In the genomic region with DNA sequence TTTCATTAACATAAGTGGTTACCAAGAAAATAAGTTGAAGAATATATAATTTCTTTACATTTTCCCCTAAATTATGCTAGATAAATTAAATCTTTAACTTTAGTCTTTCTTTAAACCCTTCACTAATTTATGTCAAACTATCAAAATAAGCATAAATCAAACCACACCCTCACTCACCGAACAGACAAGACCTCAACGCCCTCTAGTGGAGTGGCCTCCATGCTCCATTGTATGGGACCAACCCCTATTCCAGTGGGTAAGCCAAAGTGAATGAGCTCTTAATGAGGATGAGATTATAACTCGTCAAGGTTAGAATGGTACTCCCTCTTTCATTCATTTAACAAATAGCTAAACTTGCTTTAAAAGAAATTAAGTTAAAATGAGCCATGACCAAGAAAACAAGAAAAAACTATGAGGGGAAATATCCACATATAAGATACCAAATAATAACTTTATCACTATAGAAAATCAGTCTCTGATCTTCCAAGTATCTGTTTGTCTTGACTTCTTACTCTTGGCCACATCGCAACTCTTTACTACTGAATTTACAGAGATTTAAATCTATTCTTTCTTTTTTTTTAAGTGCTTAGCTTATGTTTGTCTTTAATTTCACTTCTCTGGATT, we compare ENCODE assay signal across 8 cellular contexts. TPM values are rescaled to one million over a fixed set of nuclear protein-coding genes. Genes with fewer than 3 reads are reported as not detected.
A peak's percentile ranks its signal among the peaks of the same experiment; 100 is the strongest.
DNase-seq lines count a peak whose midpoint lies in the region; ATAC-seq and TF ChIP-seq lines count a peak whose summit lies in the region.

No MANE protein-coding gene starts in this region.

- DNase-seq in EH (ENCODE audit: low read depth) (peak; percentile 74), HUDEP-2 (lab: John Stamatoyannopoulos, UW; ENCODE audit: unreplicated experiment in 76 of 76) (peak in 56 of 76 experiments; percentile 1 to 68 (median 33)), T follicular helper cell (ENCODE audit: low read depth) (peak; percentile 63), heart right ventricle (peak; percentile 29 to 64), sciatic nerve (ENCODE audit: low spot score) (peak; percentile 80), cerebellar nuclear complex (lab: John Stamatoyannopoulos, UW) (no peak)
- DNase-seq in activated naive CD8-positive, alpha-beta T cell treated with anti-CD3 and anti-CD28 coated beads, Interleukin-2, amount 50 U/mL, for 16 hours (ENCODE audit: low read depth, low spot score), result peak; percentile 49

- peak; percentile 90 for ATAC-seq in GM21381 (IDR thresholded peaks at IDR 0.05; ENCODE audit: unreplicated experiment)
- ATAC-seq in heart right ventricle, result peak in 7 of 8 donors; percentile 75 to 89 (median 83)
- ATAC-seq in sciatic nerve, result peak; percentile 70

- H3K27me3 ChIP-seq in heart right ventricle, result no peaks in the 10 kb centered on the region

- no peaks in the 10 kb centered on the region for H3K9me3 ChIP-seq in heart right ventricle

- no peaks in the 10 kb centered on the region for H3K36me3 ChIP-seq in heart right ventricle

- peak; percentile 48 to 91 (median 84) for TF ChIP-seq CTCF in heart right ventricle (IDR thresholded peaks at IDR 0.05)

- intact Hi-C loops in heart right ventricle (cut with DNase I) (loop anchor here in 9 of 10 donors (1.0 to 5.0 kb wide), 3 partner anchors 114 to 115 kb away; no protein-coding TSS in a partner anchor), sciatic nerve (cut with DNase I) (no loop called here)

- no peak overlapping the region for H3K27ac ChIP-seq in heart right ventricle

- 26 to 30% methylated on average over 4 of the region's 4 CpGs for WGBS in heart right ventricle, 2 donors

- peaks cover 0 to 3% (median 0%) of the 10 kb centered on the region in 9 donors for H3K4me1 ChIP-seq in heart right ventricle

- H3K4me3 ChIP-seq in heart right ventricle, result no peak overlapping the region

RNA-seq across cellular contexts. Expression of a gene that starts 15.6 kb away (rescaled TPM):
- total RNA-seq in heart right ventricle (10 to 100 TPM in 1 of 10 donors, 1 to 10 TPM in 9; 3.3 to 13.3 (median 5.2) TPM), sciatic nerve (4.2 TPM)
- 1 to 10 TPM; 1.1 to 3.9 TPM for polyA plus RNA-seq in heart right ventricle

Comparison
In these comparisons a context has a peak if more than half of its experiments do, and no peak if none do; other contexts are left out.
1. DNase-seq: peak in EH (single experiment), HUDEP-2 (56 of 76), T follicular helper cell (single experiment), activated naive CD8-positive, alpha-beta T cell treated with anti-CD3 and anti-CD28 coated beads, Interleukin-2, amount 50 U/mL, for 16 hours (single experiment), heart right ventricle (2 of 2) and sciatic nerve (single experiment); none in cerebellar nuclear complex (0 of 2).
2. Peak in every context shown above with its lines, with median percentiles within 50 percentile points of each other: ATAC-seq.